In genomic region chr2:240687741-240688562, GRCh38 we compare ENCODE assay signal across 17 cellular contexts. TPM values are rescaled to one million over a fixed set of nuclear protein-coding genes. Genes with fewer than 3 reads are reported as not detected.
DNase-seq lines count a peak whose midpoint lies in the region; ATAC-seq, FAIRE-seq and TF ChIP-seq lines count a peak whose summit lies in the region.
"Had no signal": no experiment of that assay in that cellular context is flagged by ENCODE, and none has a peak within 500 bp of the region (broad histone marks: within the 10 kb centered on the region; RNA-seq: fewer than 3 reads in every experiment).

No MANE protein-coding gene starts in this region.

- no peak overlapping the region for H2AK5ac ChIP-seq in H9 (ENCODE audit: insufficient read length, low read length)

- H3K9ac ChIP-seq in H9 (ENCODE audit: extremely low read depth, insufficient read length, low read length) (no peak overlapping the region), kidney (ENCODE audit: low read length in 2 of 2) (no peak overlapping the region)
- H3K9ac ChIP-seq: BLaER1 treated with 17β-estradiol and CSF1 and Interleukin-3, amounts not matched to agents 10 nM and 100 nM had no signal

- WGBS in H9 (ENCODE audit: extremely low coverage, insufficient read length, low lambda C conversion rate), result no CpG with 5 or more reads among the region's 14 CpGs

- H3K4me1 Mint-ChIP-seq in activated CD4-positive, alpha-beta T cell treated with anti-CD3 and anti-CD28 coated beads, Interleukin-2, amount 10 ng/mL, durations not matched to agents 24 days and 14 days, result peaks cover 9% of the 10 kb centered on the region
- H3K4me1 Mint-ChIP-seq in activated CD4-positive, alpha-beta T cell treated with anti-CD3 and anti-CD28 coated beads, Interleukin-2, amount 10 ng/mL, durations not matched to agents 7 days and 5 days, result peaks cover 12% of the 10 kb centered on the region
- H3K4me1 Mint-ChIP-seq in H9 (peaks cover 0 to 7% of the 10 kb centered on the region in 2 experiments; a peak in 3 of 4 replicates), progenitor cell of endocrine pancreas (ENCODE audit: low read depth) (peaks cover 16% of the 10 kb centered on the region)
- H3K4me1 Mint-ChIP-seq in stimulated activated naive B cell treated with anti-CD40 and anti-IgM and Interleukin-4, amounts not matched to agents 10 μg/mL and 1 μg/mL and 100 μg/mL, for 72 hours, result peaks cover 0 to 2% of the 10 kb centered on the region in 2 donors

- no peak overlapping the region for H3K4me3 ChIP-seq in kidney (ENCODE audit: low read length in 2 of 2)
- H3K4me3 ChIP-seq: BLaER1 treated with 17β-estradiol and CSF1 and Interleukin-3, amounts not matched to agents 10 nM and 100 nM; GM12878; GM23338; MG63; PC-9 had no signal

- no peaks in the 10 kb centered on the region for H3K9me3 Mint-ChIP-seq in activated CD4-positive, alpha-beta T cell treated with anti-CD3 and anti-CD28 coated beads, Interleukin-2, amount 10 ng/mL, durations not matched to agents 24 days and 14 days
- no peaks in the 10 kb centered on the region for H3K9me3 Mint-ChIP-seq in activated CD4-positive, alpha-beta T cell treated with anti-CD3 and anti-CD28 coated beads, Interleukin-2, amount 10 ng/mL, durations not matched to agents 7 days and 5 days
- no peaks in the 10 kb centered on the region for H3K9me3 Mint-ChIP-seq in H9
- H3K9me3 Mint-ChIP-seq in stimulated activated naive B cell treated with anti-CD40 and anti-IgM and Interleukin-4, amounts not matched to agents 10 μg/mL and 1 μg/mL and 100 μg/mL, for 72 hours, result no peaks in the 10 kb centered on the region
- H3K9me3 Mint-ChIP-seq in progenitor cell of endocrine pancreas (ENCODE audit: low read depth), result no peaks in the 10 kb centered on the region
- H3K9me3 Mint-ChIP-seq: GM23338 had no signal

- H2BK5ac ChIP-seq in H9 (ENCODE audit: insufficient read length, low read length), result no peak overlapping the region

- TF ChIP-seq CTCF in H9 (conservative IDR thresholded peaks at IDR 0.05) (no peak), kidney (IDR thresholded peaks at IDR 0.05; ENCODE audit: borderline replicate concordance, extremely low read depth, insufficient read depth) (no peak), GM20000 (IDR thresholded peaks at IDR 0.05; ENCODE audit: extremely low read depth, missing control alignments) (no peak), progenitor cell of endocrine pancreas (IDR thresholded peaks at IDR 0.05; ENCODE audit: unreplicated experiment) (no peak)

- H2AFZ ChIP-seq in H9 (ENCODE audit: low read length), result no peak overlapping the region
- H2AFZ ChIP-seq: GM23338, PC-9 had no signal

- H3K4ac ChIP-seq in H9 (ENCODE audit: low read depth, low read length), result no peak overlapping the region

- no peak overlapping the region for H2BK120ac ChIP-seq in H9 (ENCODE audit: low read depth, low read length, poor library complexity, severe bottlenecking)

- no peaks in the 10 kb centered on the region for H3K79me2 ChIP-seq in H9 (ENCODE audit: insufficient read depth, low read length)

- no peak overlapping the region for H3K56ac ChIP-seq in H9 (ENCODE audit: insufficient read length, low read depth, low read length)

- H3K27me3 Mint-ChIP-seq in activated CD4-positive, alpha-beta T cell treated with anti-CD3 and anti-CD28 coated beads, Interleukin-2, amount 10 ng/mL, durations not matched to agents 24 days and 14 days, result peaks cover 4% of the 10 kb centered on the region
- no peaks in the 10 kb centered on the region for H3K27me3 Mint-ChIP-seq in activated CD4-positive, alpha-beta T cell treated with anti-CD3 and anti-CD28 coated beads, Interleukin-2, amount 10 ng/mL, durations not matched to agents 7 days and 5 days
- H3K27me3 Mint-ChIP-seq in H9 (ENCODE audit: low read depth) (no peaks in the 10 kb centered on the region; the same call in 1 of the 2 replicates), progenitor cell of endocrine pancreas (no peaks in the 10 kb centered on the region)
- H3K27me3 Mint-ChIP-seq in stimulated activated naive B cell treated with anti-CD40 and anti-IgM and Interleukin-4, amounts not matched to agents 10 μg/mL and 1 μg/mL and 100 μg/mL, for 72 hours, result no peaks in the 10 kb centered on the region

- no peak overlapping the region for H3T11ph ChIP-seq in H9 (ENCODE audit: low read length)

- H2BK20ac ChIP-seq in H9 (ENCODE audit: low read depth, low read length, poor library complexity, severe bottlenecking), result no peak overlapping the region

- H4K8ac ChIP-seq in H9 (replicated peaks; ENCODE audit: insufficient read length, low read depth, low read length), result no peak overlapping the region

- H2BK15ac ChIP-seq in H9 (ENCODE audit: low read depth, low read length), result no peak overlapping the region

- H3K23ac ChIP-seq in H9 (ENCODE audit: insufficient read length, low read depth, low read length), result no peak overlapping the region

- FAIRE-seq in kidney (lab: Jason Lieb, UNC), result no peak
- FAIRE-seq: GM12878 had no signal

- H3K4me1 ChIP-seq in H9 (ENCODE audit: insufficient read depth, low read length), result no peaks in the 10 kb centered on the region
- peaks cover 0 to 2% of the 10 kb centered on the region in 2 donors for H3K4me1 ChIP-seq in kidney (ENCODE audit: control insufficient read depth in 1 of 2, insufficient read depth in 1 of 2, low read depth in 1 of 2, low read length in 2 of 2)

- DNase-seq in activated CD4-positive, alpha-beta T cell treated with anti-CD3 and anti-CD28 coated beads, Interleukin-2, amount 10 ng/mL, durations not matched to agents 24 days and 14 days, result peak; percentile 52
- no peak for DNase-seq in activated CD4-positive, alpha-beta T cell treated with anti-CD3 and anti-CD28 coated beads, Interleukin-2, amount 10 ng/mL, durations not matched to agents 7 days and 5 days
- DNase-seq in H9 (peak; percentile 10), kidney (peak; percentile 51), GM20000 (ENCODE audit: low spot score) (no peak), progenitor cell of endocrine pancreas (ENCODE audit: low spot score, unreplicated experiment) (no peak)
- DNase-seq in stimulated activated naive B cell treated with anti-CD40 and anti-IgM and Interleukin-4, amounts not matched to agents 10 μg/mL and 1 μg/mL and 100 μg/mL, for 72 hours, result no peak
- DNase-seq: MG63, NCI-H1092 treated with DMSO at 0.1 percent for 48 hours, NCI-H1694, NCI-H446 treated with DMSO at 0.1 percent for 48 hours, NCI-H748 treated with DMSO at 0.1 percent for 48 hours, PC-9 had no signal

- no peak overlapping the region for H2BK12ac ChIP-seq in H9 (ENCODE audit: insufficient read length, low read depth, low read length)

- H3K23me2 ChIP-seq in H9 (ENCODE audit: insufficient read length, low read depth, low read length, poor library complexity, severe bottlenecking), result no peaks in the 10 kb centered on the region

- CTCF ChIA-PET in activated CD4-positive, alpha-beta T cell treated with anti-CD3 and anti-CD28 coated beads, Interleukin-2, amount 10 ng/mL, durations not matched to agents 7 days and 5 days (lab: Charles Lee), result interaction anchor here (1.4 kb wide), 1 partner anchor 108 kb away, joined by 4 read pairs; no protein-coding TSS in a partner anchor

- no peaks in the 10 kb centered on the region for H3K36me3 Mint-ChIP-seq in activated CD4-positive, alpha-beta T cell treated with anti-CD3 and anti-CD28 coated beads, Interleukin-2, amount 10 ng/mL, durations not matched to agents 24 days and 14 days (ENCODE audit: low read depth)
- H3K36me3 Mint-ChIP-seq in activated CD4-positive, alpha-beta T cell treated with anti-CD3 and anti-CD28 coated beads, Interleukin-2, amount 10 ng/mL, durations not matched to agents 7 days and 5 days (ENCODE audit: low read depth), result no peaks in the 10 kb centered on the region
- H3K36me3 Mint-ChIP-seq in H9 (ENCODE audit: insufficient read depth in 1 of 3, low read depth in 3 of 3) (no peaks in the 10 kb centered on the region), progenitor cell of endocrine pancreas (ENCODE audit: insufficient read depth) (no peaks in the 10 kb centered on the region)
- no peaks in the 10 kb centered on the region for H3K36me3 Mint-ChIP-seq in stimulated activated naive B cell treated with anti-CD40 and anti-IgM and Interleukin-4, amounts not matched to agents 10 μg/mL and 1 μg/mL and 100 μg/mL, for 72 hours

- no peaks in the 10 kb centered on the region for H3K79me1 ChIP-seq in H9 (ENCODE audit: insufficient read depth, low read depth, low read length, poor library complexity, severe bottlenecking)

- H4K5ac ChIP-seq in H9 (ENCODE audit: insufficient read length, low read depth, low read length), result no peak overlapping the region

- no peak overlapping the region for H3K27ac Mint-ChIP-seq in activated CD4-positive, alpha-beta T cell treated with anti-CD3 and anti-CD28 coated beads, Interleukin-2, amount 10 ng/mL, durations not matched to agents 24 days and 14 days
- H3K27ac Mint-ChIP-seq in activated CD4-positive, alpha-beta T cell treated with anti-CD3 and anti-CD28 coated beads, Interleukin-2, amount 10 ng/mL, durations not matched to agents 7 days and 5 days, result no peak overlapping the region
- H3K27ac Mint-ChIP-seq in H9, result no peak overlapping the region
- peak overlapping the region; percentile 9 for H3K27ac Mint-ChIP-seq in stimulated activated naive B cell treated with anti-CD40 and anti-IgM and Interleukin-4, amounts not matched to agents 10 μg/mL and 1 μg/mL and 100 μg/mL, for 72 hours
- H3K27ac Mint-ChIP-seq in progenitor cell of endocrine pancreas, result no peak overlapping the region
- H3K27ac Mint-ChIP-seq: GM23338 had no signal

- H4K20me1 ChIP-seq in H9 (ENCODE audit: control insufficient read depth, insufficient read depth, insufficient read length), result no peaks in the 10 kb centered on the region
- H4K20me1 ChIP-seq: BLaER1 treated with 17β-estradiol and CSF1 and Interleukin-3, amounts not matched to agents 10 nM and 100 nM had no signal

- no peak overlapping the region for H3K4me2 ChIP-seq in H9 (ENCODE audit: insufficient read depth, insufficient read length, low read length)
- H3K4me2 ChIP-seq: GM23338, PC-9 had no signal

- no peaks in the 10 kb centered on the region for H3K36me3 ChIP-seq in kidney (ENCODE audit: control insufficient read depth in 1 of 2, insufficient read depth in 2 of 2, low read length in 2 of 2)
- H3K36me3 ChIP-seq: BLaER1 treated with 17β-estradiol and CSF1 and Interleukin-3, amounts not matched to agents 10 nM and 100 nM; MG63 had no signal

- H4K91ac ChIP-seq in H9 (ENCODE audit: insufficient read length, low read depth, low read length), result no peak overlapping the region

- no peaks in the 10 kb centered on the region for H3K27me3 ChIP-seq in H9 (ENCODE audit: insufficient read depth, low read length)
- H3K27me3 ChIP-seq: BLaER1 treated with 17β-estradiol and CSF1 and Interleukin-3, amounts not matched to agents 10 nM and 100 nM; MG63 had no signal

- H3K9me3 ChIP-seq in H9 (ENCODE audit: control insufficient read depth, low read depth, low read length) (no peaks in the 10 kb centered on the region), kidney (ENCODE audit: control insufficient read depth in 1 of 2, low read length in 2 of 2) (no peaks in the 10 kb centered on the region)
- H3K9me3 ChIP-seq: BLaER1 treated with 17β-estradiol and CSF1 and Interleukin-3, amounts not matched to agents 10 nM and 100 nM; MG63 had no signal

- H3K27ac ChIP-seq in H9 (ENCODE audit: insufficient read length, low read depth, low read length), result no peak overlapping the region
- H3K27ac ChIP-seq in kidney (ENCODE audit: low read depth in 2 of 2, low read length in 2 of 2), result no peak overlapping the region
- H3K27ac ChIP-seq: PC-9 had no signal

- POLR2A ChIA-PET in activated CD4-positive, alpha-beta T cell treated with anti-CD3 and anti-CD28 coated beads, Interleukin-2, amount 10 ng/mL, durations not matched to agents 7 days and 5 days (lab: Charles Lee), result no interaction called here

- H3K14ac ChIP-seq in H9 (ENCODE audit: insufficient read depth, low read length), result peak overlapping the region; percentile 65; the same call in 1 of the 2 replicates

- H3K4me3 Mint-ChIP-seq in activated CD4-positive, alpha-beta T cell treated with anti-CD3 and anti-CD28 coated beads, Interleukin-2, amount 10 ng/mL, durations not matched to agents 24 days and 14 days, result no peak overlapping the region
- H3K4me3 Mint-ChIP-seq in activated CD4-positive, alpha-beta T cell treated with anti-CD3 and anti-CD28 coated beads, Interleukin-2, amount 10 ng/mL, durations not matched to agents 7 days and 5 days, result no peak overlapping the region
- H3K4me3 Mint-ChIP-seq in H9 (no peak overlapping the region), progenitor cell of endocrine pancreas (ENCODE audit: low read depth) (no peak overlapping the region)
- H3K4me3 Mint-ChIP-seq in stimulated activated naive B cell treated with anti-CD40 and anti-IgM and Interleukin-4, amounts not matched to agents 10 μg/mL and 1 μg/mL and 100 μg/mL, for 72 hours, result no peak overlapping the region
- H3K4me3 Mint-ChIP-seq: GM23338 had no signal

- H3K18ac ChIP-seq in H9 (ENCODE audit: insufficient read length, low read depth, low read length), result no peak overlapping the region

- intact Hi-C loops in activated CD4-positive, alpha-beta T cell treated with anti-CD3 and anti-CD28 coated beads, Interleukin-2, amount 10 ng/mL, durations not matched to agents 24 days and 14 days (cut with micrococcal nuclease), result no loop called here
- intact Hi-C loops in kidney (cut with DNase I), result no loop called here

- ATAC-seq in stimulated activated naive B cell treated with anti-CD40 and anti-IgM and Interleukin-4, amounts not matched to agents 10 μg/mL and 1 μg/mL and 100 μg/mL, for 72 hours (replicated peaks), result no peak
- no peak for ATAC-seq in HG03342 (IDR thresholded peaks at IDR 0.05; ENCODE audit: unreplicated experiment)
- ATAC-seq: GM12878, GM23338 had no signal

RNA-seq across cellular contexts. Expression of gene AQP12A, which starts 3.7 kb away (rescaled TPM):
- not detected in 2 replicates for total RNA-seq in activated CD4-positive, alpha-beta T cell treated with anti-CD3 and anti-CD28 coated beads, Interleukin-2, amount 10 ng/mL, durations not matched to agents 24 days and 14 days
- not detected for total RNA-seq in activated CD4-positive, alpha-beta T cell treated with anti-CD3 and anti-CD28 coated beads, Interleukin-2, amount 10 ng/mL, durations not matched to agents 7 days and 5 days
- total RNA-seq in H9 (2021), result not detected in 2 replicates
- not detected for total RNA-seq in kidney
- polyA plus RNA-seq in kidney (ENCODE audit: insufficient read depth, low read depth, low replicate concordance), result not detected
- total RNA-seq in progenitor cell of endocrine pancreas, result not detected in 2 replicates
- total RNA-seq: GM12878, GM23338, PC-9 had no signal
- polyA plus RNA-seq: GM12878, GM23338 had no signal

RNA-seq across cellular contexts. Expression of gene AQP12B, which starts 5.3 kb away (rescaled TPM):
- not detected in 2 replicates for total RNA-seq in activated CD4-positive, alpha-beta T cell treated with anti-CD3 and anti-CD28 coated beads, Interleukin-2, amount 10 ng/mL, durations not matched to agents 24 days and 14 days
- total RNA-seq in activated CD4-positive, alpha-beta T cell treated with anti-CD3 and anti-CD28 coated beads, Interleukin-2, amount 10 ng/mL, durations not matched to agents 7 days and 5 days, result not detected
- not detected in 2 replicates for total RNA-seq in H9 (2021)
- total RNA-seq in kidney, result not detected
- not detected for polyA plus RNA-seq in kidney (ENCODE audit: insufficient read depth, low read depth, low replicate concordance)
- total RNA-seq in progenitor cell of endocrine pancreas, result not detected in 2 replicates
- total RNA-seq: GM12878, GM23338, PC-9 had no signal
- polyA plus RNA-seq: GM12878, GM23338 had no signal

Comparison
In these comparisons a context has a peak if more than half of its experiments do, and no peak if none do; other contexts are left out.
1. DNase-seq: peak in activated CD4-positive, alpha-beta T cell treated with anti-CD3 and anti-CD28 coated beads, Interleukin-2, amount 10 ng/mL, durations not matched to agents 24 days and 14 days (single experiment), H9 (single experiment) and kidney (single experiment); none in activated CD4-positive, alpha-beta T cell treated with anti-CD3 and anti-CD28 coated beads, Interleukin-2, amount 10 ng/mL, durations not matched to agents 7 days and 5 days (single experiment), stimulated activated naive B cell treated with anti-CD40 and anti-IgM and Interleukin-4, amounts not matched to agents 10 μg/mL and 1 μg/mL and 100 μg/mL, for 72 hours (single experiment), GM20000 (single experiment) and progenitor cell of endocrine pancreas (single experiment).